Comparison of ENCODE assay signal across 1 cellular context in the genomic region with DNA sequence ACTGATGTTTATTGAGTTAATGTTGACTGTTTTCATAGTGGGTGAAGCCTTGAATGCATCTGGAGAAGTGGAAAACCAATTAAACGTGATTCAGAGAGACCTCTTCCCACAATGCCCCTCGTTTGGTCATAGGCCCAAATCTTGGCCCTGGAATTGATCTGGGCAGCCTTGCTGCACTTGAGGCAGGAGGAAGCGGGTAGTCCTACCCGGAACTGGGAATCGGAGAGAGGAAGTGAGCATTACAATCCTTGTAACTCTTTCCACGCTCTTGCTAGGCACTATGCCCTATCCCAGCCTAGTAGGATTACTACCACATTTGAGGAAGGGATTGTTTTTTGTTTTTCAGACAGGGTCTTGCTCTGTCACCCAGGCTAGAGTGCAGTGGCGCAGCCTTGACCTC.
TF ChIP-seq lines count a peak whose summit lies in the region.

No MANE protein-coding gene starts in this region.

TF ChIP-seq in K562, 482 proteins besides CTCF, POLR2A, EP300 and RAD21:
- TF ChIP-seq SPI1 (IDR thresholded peaks at IDR 0.05; ENCODE audit: borderline replicate concordance, low read depth, low read length), result peak; percentile 33; the same call in 1 of the 2 replicates
- TF ChIP-seq, protein P1, sequence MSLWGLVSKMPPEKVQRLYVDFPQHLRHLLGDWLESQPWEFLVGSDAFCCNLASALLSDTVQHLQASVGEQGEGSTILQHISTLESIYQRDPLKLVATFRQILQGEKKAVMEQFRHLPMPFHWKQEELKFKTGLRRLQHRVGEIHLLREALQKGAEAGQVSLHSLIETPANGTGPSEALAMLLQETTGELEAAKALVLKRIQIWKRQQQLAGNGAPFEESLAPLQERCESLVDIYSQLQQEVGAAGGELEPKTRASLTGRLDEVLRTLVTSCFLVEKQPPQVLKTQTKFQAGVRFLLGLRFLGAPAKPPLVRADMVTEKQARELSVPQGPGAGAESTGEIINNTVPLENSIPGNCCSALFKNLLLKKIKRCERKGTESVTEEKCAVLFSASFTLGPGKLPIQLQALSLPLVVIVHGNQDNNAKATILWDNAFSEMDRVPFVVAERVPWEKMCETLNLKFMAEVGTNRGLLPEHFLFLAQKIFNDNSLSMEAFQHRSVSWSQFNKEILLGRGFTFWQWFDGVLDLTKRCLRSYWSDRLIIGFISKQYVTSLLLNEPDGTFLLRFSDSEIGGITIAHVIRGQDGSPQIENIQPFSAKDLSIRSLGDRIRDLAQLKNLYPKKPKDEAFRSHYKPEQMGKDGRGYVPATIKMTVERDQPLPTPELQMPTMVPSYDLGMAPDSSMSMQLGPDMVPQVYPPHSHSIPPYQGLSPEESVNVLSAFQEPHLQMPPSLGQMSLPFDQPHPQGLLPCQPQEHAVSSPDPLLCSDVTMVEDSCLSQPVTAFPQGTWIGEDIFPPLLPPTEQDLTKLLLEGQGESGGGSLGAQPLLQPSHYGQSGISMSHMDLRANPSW (CRISPR knock-in tag; IDR thresholded peaks at IDR 0.05), result no peak
- no peak for TF ChIP-seq SMAD4 (CRISPR knock-in tag; conservative IDR thresholded peaks at IDR 0.05)
- TF ChIP-seq NFE2 (IDR thresholded peaks at IDR 0.05; ENCODE audit: low read depth), result no peak
